9 cellular contexts compared by ENCODE assay signal in the genomic region with DNA sequence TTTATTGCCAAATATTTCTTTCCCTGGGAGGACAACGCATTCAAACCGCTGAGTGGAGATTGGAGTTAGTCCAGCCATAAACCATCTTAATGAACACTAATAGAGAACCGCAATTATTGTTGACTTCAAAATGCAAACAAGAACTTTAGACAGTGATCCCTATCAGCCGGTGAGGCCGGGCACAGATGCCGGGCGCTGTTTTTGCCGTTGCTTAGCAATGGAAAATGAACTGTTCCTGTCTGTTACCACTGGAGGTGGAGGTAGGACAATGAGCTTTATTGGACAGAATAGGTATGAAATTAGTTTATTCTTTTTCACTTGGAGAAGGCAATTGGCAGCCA.
DNase-seq lines count a peak whose midpoint lies in the region; ATAC-seq and TF ChIP-seq lines count a peak whose summit lies in the region.
"Had no signal": no experiment of that assay in that cellular context is flagged by ENCODE, and none has a peak within 500 bp of the region (broad histone marks: within the 10 kb centered on the region; RNA-seq: fewer than 3 reads in every experiment).

No MANE protein-coding gene starts in this region.

- peak overlapping the region; percentile 48 to 59 for H3K4me3 ChIP-seq in SK-N-SH (ENCODE audit: low read depth in 2 of 2, low read length in 1 of 2)
- peak overlapping the region; percentile 17 for H3K4me3 ChIP-seq in right cardiac atrium (ENCODE audit: low read length)
- H3K4me3 ChIP-seq in subcutaneous abdominal adipose tissue (ENCODE audit: low read depth in 1 of 5, low read length in 5 of 5) = peak overlapping the region in 4 of 5 donors; percentile 46 to 66 (median 62)
- H3K4me3 ChIP-seq: K562 had no signal

- POLR2A ChIA-PET in SK-N-SH (lab: Yijun Ruan, JAX) = interaction anchor here (1.0 to 1.5 kb wide), 5 partner anchors 56 to 913 kb away, joined by 3 to 9 read pairs (median 3); partner anchors contain the start of gene EFCAB11

- H3K36me3 ChIP-seq in SK-N-SH (replicated peaks in 1 of 2; ENCODE audit: control insufficient read depth in 1 of 2, insufficient read depth in 2 of 2, low read length in 1 of 2) (no peaks in the 10 kb centered on the region), subcutaneous abdominal adipose tissue (ENCODE audit: control insufficient read depth in 5 of 5, insufficient read depth in 5 of 5, low read length in 5 of 5) (no peaks in the 10 kb centered on the region)

- H3K4me2 ChIP-seq in SK-N-SH = peak overlapping the region; percentile 78

- ATAC-seq in right cardiac atrium = peak; percentile 18 to 26

- no peak for TF ChIP-seq EP300 in SK-N-SH (IDR thresholded peaks at IDR 0.05; ENCODE audit: borderline replicate concordance in 1 of 2, low read depth in 1 of 2, low read length in 1 of 2)

- CTCF ChIA-PET in SK-N-SH (lab: Yijun Ruan, JAX) = interaction anchor here (0.7 to 3.7 kb wide), 35 partner anchors 11 to 895 kb away, joined by 3 to 13 read pairs (median 4); no protein-coding TSS in a partner anchor

- TF ChIP-seq CTCF in SK-N-SH (IDR thresholded peaks at IDR 0.05) = no peak

- no peaks in the 10 kb centered on the region for H3K27me3 ChIP-seq in SK-N-SH (ENCODE audit: insufficient read depth)
- H3K27me3 ChIP-seq in right cardiac atrium (ENCODE audit: control insufficient read depth, insufficient read depth) = no peaks in the 10 kb centered on the region
- no peaks in the 10 kb centered on the region for H3K27me3 ChIP-seq in subcutaneous abdominal adipose tissue (ENCODE audit: control insufficient read depth in 5 of 5, insufficient read depth in 4 of 5, low read length in 5 of 5)

- H2AFZ ChIP-seq in SK-N-SH (ENCODE audit: low read depth) = peak overlapping the region; percentile 65

- H3K79me2 ChIP-seq in SK-N-SH (ENCODE audit: insufficient read depth) = no peaks in the 10 kb centered on the region

- peak; percentile 40 for DNase-seq in HuH-7.5 (ENCODE audit: low spot score)
- DNase-seq in SK-N-SH = peak; percentile 69
- peak in 1 of 3 donors; percentile 67 for DNase-seq in right cardiac atrium
- no peak for DNase-seq in GM19238 (ENCODE audit: insufficient read length, low spot score)
- DNase-seq in GDM1 (lab: John Stamatoyannopoulos, UW) = no peak
- no peak for DNase-seq in activated effector memory CD4-positive, alpha-beta T cell treated with anti-CD3 and anti-CD28 coated beads, Interleukin-2, amount 50 U/mL, for 16 hours
- no peak for DNase-seq in cerebellar cortex (ENCODE audit: low spot score)

- H3F3A ChIP-seq in SK-N-SH (replicated peaks; ENCODE audit: insufficient read depth) = peaks cover 8% of the 10 kb centered on the region

- H4K20me1 ChIP-seq in SK-N-SH (ENCODE audit: insufficient read depth) = no peaks in the 10 kb centered on the region

- 0 out of 2 replicates have a peak, but pooled peaks cover 3% of the 10 kb centered on the region for H3K9me2 ChIP-seq in SK-N-SH

- H3K27ac ChIP-seq in SK-N-SH (ENCODE audit: low read depth in 2 of 2, low read length in 1 of 2) = peak overlapping the region; percentile 89 to 98
- H3K27ac ChIP-seq in right cardiac atrium (ENCODE audit: low read length) = peak overlapping the region; percentile 79
- peak overlapping the region; percentile 91 for H3K27ac ChIP-seq in subcutaneous abdominal adipose tissue (ENCODE audit: low read depth, low read length)

- WGBS in SK-N-SH (ENCODE audit: low lambda C conversion rate) = 20% methylated on average over 8 of the region's 8 CpGs
- 11% methylated on average over 8 of the region's 8 CpGs for WGBS in right cardiac atrium

- TF ChIP-seq RAD21 in SK-N-SH (IDR thresholded peaks at IDR 0.05; ENCODE audit: low read length) = peak; percentile 12; the same call in 1 of the 2 replicates

- intact Hi-C loops in right cardiac atrium (cut with DNase I) = loop anchor here (5.0 to 10.0 kb wide), 5 partner anchors 374 to 876 kb away; partner anchors contain the start of gene FOXN3 (in 1 of the 4)

- H3K9me3 ChIP-seq in SK-N-SH (no peaks in the 10 kb centered on the region), right cardiac atrium (ENCODE audit: control insufficient read depth, low read length) (no peaks in the 10 kb centered on the region), subcutaneous abdominal adipose tissue (ENCODE audit: control insufficient read depth in 5 of 5, low read length in 5 of 5) (peaks cover 0 to 5% (median 0%) of the 10 kb centered on the region in 5 donors)

- H3K4me1 ChIP-seq in SK-N-SH (ENCODE audit: control insufficient read depth in 1 of 2, insufficient read depth in 2 of 2, low read depth in 1 of 2, low read length in 1 of 2) = peaks cover 12 to 19% of the 10 kb centered on the region in 2 experiments
- peaks cover 6% of the 10 kb centered on the region for H3K4me1 ChIP-seq in right cardiac atrium (ENCODE audit: control insufficient read depth, insufficient read depth, low read length)
- peaks cover 7 to 19% (median 14%) of the 10 kb centered on the region in 5 donors for H3K4me1 ChIP-seq in subcutaneous abdominal adipose tissue (ENCODE audit: control insufficient read depth in 5 of 5, insufficient read depth in 5 of 5, low read length in 5 of 5)

- H3K9ac ChIP-seq in SK-N-SH (peak overlapping the region; percentile 55; the same call in 1 of the 2 replicates), subcutaneous abdominal adipose tissue (ENCODE audit: low read length in 5 of 5) (peak overlapping the region in 3 of 5 donors; percentile 46 to 69 (median 64))

TF ChIP-seq in SK-N-SH, 30 proteins besides CTCF, POLR2A, EP300 and RAD21 (continues in another document):
- no peak for TF ChIP-seq MEF2A (IDR thresholded peaks at IDR 0.05; ENCODE audit: borderline replicate concordance, low read depth)
- no peak for TF ChIP-seq ZBTB33 (IDR thresholded peaks at IDR 0.05; ENCODE audit: borderline replicate concordance, low read depth)
- TF ChIP-seq FOSL2 (IDR thresholded peaks at IDR 0.05; ENCODE audit: borderline replicate concordance, low read depth) = no peak
- no peak for TF ChIP-seq ELF1 (IDR thresholded peaks at IDR 0.05)
- no peak for TF ChIP-seq TCF12 (IDR thresholded peaks at IDR 0.05)
- no peak for TF ChIP-seq USF2 (IDR thresholded peaks at IDR 0.05; ENCODE audit: borderline replicate concordance, low read depth, low read length)
- no peak for TF ChIP-seq IRF3 (IDR thresholded peaks at IDR 0.05; ENCODE audit: low read depth, low read length)
- TF ChIP-seq EZH2phosphoT487 (IDR thresholded peaks at IDR 0.05; ENCODE audit: borderline replicate concordance, low read depth) = no peak
- no peak for TF ChIP-seq RFX5 (IDR thresholded peaks at IDR 0.05; ENCODE audit: low read length)
- no peak for TF ChIP-seq FOXM1 (IDR thresholded peaks at IDR 0.05; ENCODE audit: low read depth)
- no peak for TF ChIP-seq FOXJ3 (CRISPR knock-in tag; IDR thresholded peaks at IDR 0.05)
- no peak for TF ChIP-seq TAF1 (IDR thresholded peaks at IDR 0.05; ENCODE audit: borderline replicate concordance, low read depth, low read length)

Comparison
In these comparisons a context has a peak if more than half of its experiments do, and no peak if none do; other contexts are left out.
1. DNase-seq: peak in HuH-7.5 (single experiment) and SK-N-SH (single experiment); none in GM19238 (single experiment), GDM1 (single experiment), activated effector memory CD4-positive, alpha-beta T cell treated with anti-CD3 and anti-CD28 coated beads, Interleukin-2, amount 50 U/mL, for 16 hours (single experiment) and cerebellar cortex (single experiment).
2. Peak in every context shown above with its lines, with median percentiles within 50 percentile points of each other: H3K27ac ChIP-seq and H3K4me3 ChIP-seq.